8 cellular contexts compared by ENCODE assay signal in genomic region chr16:75555213-75555706, GRCh38. TPM values are rescaled to one million over a fixed set of nuclear protein-coding genes. Genes with fewer than 3 reads are reported as not detected.
DNase-seq lines count a peak whose midpoint lies in the region; ATAC-seq, FAIRE-seq and TF ChIP-seq lines count a peak whose summit lies in the region.

No MANE protein-coding gene starts in this region.

- peaks cover 31% of the 10 kb centered on the region for H3K36me3 Mint-ChIP-seq in Calu3 (ENCODE audit: insufficient read depth, unreplicated experiment)
- no peaks in the 10 kb centered on the region for H3K36me3 Mint-ChIP-seq in MCF 10A (ENCODE audit: insufficient read depth, unreplicated experiment)

- WGBS in iPS DF 6.9 (ENCODE audit: insufficient coverage, insufficient read length): no CpG with 5 or more reads among the region's 26 CpGs

- CTCF ChIA-PET in Calu3 (lab: Charles Lee) (interaction anchor here (0.5 to 1.9 kb wide), 4 partner anchors 10 to 791 kb away, joined by 3 to 12 read pairs (median 4); no protein-coding TSS in a partner anchor), OCI-LY7 (lab: Charles Lee; ENCODE audit: unreplicated experiment) (interaction anchor here (0.5 to 1.0 kb wide), 5 partner anchors 33 to 1777 kb away, joined by 3 to 6 read pairs (median 3); no protein-coding TSS in a partner anchor), MCF 10A (lab: Yijun Ruan, JAX) (interaction anchor here (0.6 to 1.6 kb wide), 6 partner anchors 12 to 1592 kb away, joined by 3 to 7 read pairs (median 4); partner anchors contain the start of gene ADAT1)

- H2AFZ ChIP-seq in OCI-LY7 (ENCODE audit: low read length): peak overlapping the region; percentile 93

- H3K9me2 ChIP-seq in OCI-LY7 (ENCODE audit: insufficient read depth, low read length): no peaks in the 10 kb centered on the region

- POLR2A ChIA-PET in OCI-LY7 (lab: Charles Lee) (interaction anchor here (0.6 to 4.6 kb wide), 7 partner anchors 10 to 190 kb away, joined by 3 to 35 read pairs (median 3); partner anchors contain the start of genes GABARAPL2 and TERF2IP), MCF 10A (lab: Yijun Ruan, JAX) (interaction anchor here (0.6 to 6.2 kb wide), 22 partner anchors 9 to 570 kb away, joined by 3 to 116 read pairs (median 5); partner anchors contain the start of genes ADAT1, CFDP1, GABARAPL2 and KARS1)

- intact Hi-C loops in Calu3 (cut with micrococcal nuclease; ENCODE audit: unreplicated experiment): loop anchor here (5.0 kb wide), 1 partner anchor 38 kb away; no protein-coding TSS in a partner anchor
- intact Hi-C loops in OCI-LY7 (cut with micrococcal nuclease; ENCODE audit: unreplicated experiment): loop anchor here (2.0 kb wide), 1 partner anchor 90 kb away; the partner anchor contains the start of gene TMEM170A
- intact Hi-C loops in MCF 10A (cut with micrococcal nuclease): loop anchor here (1.0 to 2.0 kb wide), 2 partner anchors 49 to 90 kb away; partner anchors contain the start of gene TMEM170A

- no peaks in the 10 kb centered on the region for H4K20me1 ChIP-seq in OCI-LY7 (ENCODE audit: insufficient read depth, low read length)

- H3K36me3 ChIP-seq in OCI-LY7 (ENCODE audit: insufficient read depth, low read length) (no peaks in the 10 kb centered on the region), iPS DF 6.9 (ENCODE audit: control insufficient read depth, insufficient read depth, low read length) (no peaks in the 10 kb centered on the region)

- H3K79me2 ChIP-seq in OCI-LY7 (ENCODE audit: insufficient read depth, low read depth, low read length): 0 out of 2 replicates have a peak, but pooled peaks cover 5% of the 10 kb centered on the region

- H3K4me1 Mint-ChIP-seq in Calu3 (ENCODE audit: low read depth, unreplicated experiment) (peaks cover 34% of the 10 kb centered on the region), MCF 10A (ENCODE audit: insufficient read depth, unreplicated experiment) (peaks cover 6% of the 10 kb centered on the region)

- FAIRE-seq in HTR-8/SVneo (lab: Jason Lieb, UNC): peak; percentile 91

- H3K9me3 ChIP-seq in OCI-LY7 (ENCODE audit: low read length): no peaks in the 10 kb centered on the region
- H3K9me3 ChIP-seq in iPS DF 6.9 (ENCODE audit: control insufficient read depth, insufficient read depth, low read length): no peaks in the 10 kb centered on the region

- BruUV-seq in Calu3 (replicated peaks; lab: Mats Ljungman, UMichigan) (no TSS peak), OCI-LY7 (replicated peaks; lab: Mats Ljungman, UMichigan) (no TSS peak), MCF 10A (replicated peaks; lab: Mats Ljungman, UMichigan) (TSS peak; percentile 47)

- no peak for TF ChIP-seq CTCF in Calu3 (IDR thresholded peaks at IDR 0.05; ENCODE audit: unreplicated experiment)
- no peak for TF ChIP-seq CTCF in OCI-LY7 (conservative IDR thresholded peaks at IDR 0.05; ENCODE audit: low read length)
- TF ChIP-seq CTCF in MCF 10A (IDR thresholded peaks at IDR 0.05; ENCODE audit: unreplicated experiment): no peak

- peaks cover 17% of the 10 kb centered on the region for H3K4me1 ChIP-seq in OCI-LY7 (ENCODE audit: insufficient read depth, low read length, poor library complexity, severe bottlenecking)
- H3K4me1 ChIP-seq in iPS DF 6.9 (ENCODE audit: control insufficient read depth, insufficient read depth, low read length): peaks cover 3% of the 10 kb centered on the region

- H3K4me2 ChIP-seq in OCI-LY7 (ENCODE audit: low read length): peak overlapping the region; percentile 100

- H3K9me3 Mint-ChIP-seq in Calu3 (ENCODE audit: low read depth, unreplicated experiment) (no peaks in the 10 kb centered on the region), MCF 10A (ENCODE audit: unreplicated experiment) (no peaks in the 10 kb centered on the region)

- H3K27ac ChIP-seq in OCI-LY7 (ENCODE audit: low read depth, low read length, poor library complexity, severe bottlenecking): peak overlapping the region; percentile 78
- H3K27ac ChIP-seq in iPS DF 6.9 (ENCODE audit: low read length): no peak overlapping the region

- peak; percentile 20 for ATAC-seq in GM19463 (IDR thresholded peaks at IDR 0.05; ENCODE audit: unreplicated experiment)

- H3K4me3 ChIP-seq in OCI-LY7 (ENCODE audit: low read depth, low read length, poor library complexity, severe bottlenecking) (peak overlapping the region; percentile 85), iPS DF 6.9 (ENCODE audit: low read length) (peak overlapping the region; percentile 68)

- peak overlapping the region; percentile 91 for H3K4me3 Mint-ChIP-seq in Calu3 (ENCODE audit: low read depth, unreplicated experiment)
- H3K4me3 Mint-ChIP-seq in MCF 10A (ENCODE audit: unreplicated experiment): peak overlapping the region; percentile 85

- no peaks in the 10 kb centered on the region for H3K27me3 ChIP-seq in iPS DF 6.9 (ENCODE audit: control insufficient read depth, insufficient read depth, low read length)

- DNase-seq in Calu3 (peak; percentile 88), HTR-8/SVneo (ENCODE audit: insufficient read length, low spot score) (peak; percentile 96), OCI-LY7 (ENCODE audit: low spot score) (peak; percentile 69), MCF 10A (ENCODE audit: unreplicated experiment) (peak; percentile 95), iPS DF 6.9 (ENCODE audit: low read depth, low spot score) (peak; percentile 88), putamen (ENCODE audit: low spot score) (peak; percentile 86), NCI-H2029 treated with DMSO at 0.1 percent for 48 hours (lab: John Stamatoyannopoulos, UW) (no peak)

- H3K27ac Mint-ChIP-seq in Calu3 (ENCODE audit: unreplicated experiment): peak overlapping the region; percentile 78
- peak overlapping the region; percentile 91 for H3K27ac Mint-ChIP-seq in MCF 10A (ENCODE audit: low read depth, unreplicated experiment)

- H3K27me3 Mint-ChIP-seq in Calu3 (ENCODE audit: unreplicated experiment) (no peaks in the 10 kb centered on the region), MCF 10A (ENCODE audit: insufficient read depth, unreplicated experiment) (no peaks in the 10 kb centered on the region)

RNA-seq across cellular contexts. Expression of gene TMEM231, which starts 0.8 kb away (rescaled TPM):
- total RNA-seq in Calu3 (2022): 17.6 and 23.8 TPM in 2 replicates
- 5.6 and 6.9 TPM in 2 replicates for total RNA-seq in OCI-LY7 (2014; rRNA removed; shearing (Covaris generic))
- total RNA-seq in OCI-LY7 (2022): 6.6 and 10.0 TPM in 2 replicates
- total RNA-seq in MCF 10A (2022): 18.6 and 21.1 TPM in 2 replicates

RNA-seq across cellular contexts. Expression of gene GABARAPL2, which starts 10.9 kb away (rescaled TPM):
- total RNA-seq in Calu3 (2022) (112 and 123 TPM in 2 replicates), OCI-LY7 (2022) (91.6 and 93.5 TPM in 2 replicates), MCF 10A (2022) (61.5 and 70.5 TPM in 2 replicates)
- 37.0 and 57.7 TPM in 2 replicates for total RNA-seq in OCI-LY7 (2014; rRNA removed; shearing (Covaris generic))

RNA-seq across cellular contexts. Expression of gene CHST5, which starts 19.4 kb away (rescaled TPM):
- total RNA-seq in Calu3 (2022): 0.42 and 0.64 TPM in 2 replicates
- total RNA-seq in OCI-LY7 (2014; rRNA removed; shearing (Covaris generic)): 0.19 and 0.54 TPM in 2 replicates
- 0.10 and 0.89 TPM in 2 replicates for total RNA-seq in OCI-LY7 (2022)
- not detected in 2 replicates for total RNA-seq in MCF 10A (2022)
